1 cellular context compared by ENCODE assay signal in genomic region chr18:32298289-32298688, GRCh38.
A peak's percentile ranks its signal among the peaks of the same experiment; 100 is the strongest.
TF ChIP-seq lines count a peak whose summit lies in the region.

No MANE protein-coding gene starts in this region.

TF ChIP-seq in SK-N-SH, 30 proteins besides CTCF, POLR2A, EP300 and RAD21 (continued from another document):
- TF ChIP-seq REST (IDR thresholded peaks at IDR 0.05; ENCODE audit: low read depth, low read length) (no peak), ELF1 (IDR thresholded peaks at IDR 0.05) (no peak), MEF2A (IDR thresholded peaks at IDR 0.05; ENCODE audit: borderline replicate concordance, low read depth) (no peak), RCOR1 (IDR thresholded peaks at IDR 0.05; ENCODE audit: low read length) (peak; percentile 78; the same call in 1 of the 2 replicates), USF1 (IDR thresholded peaks at IDR 0.05; ENCODE audit: borderline replicate concordance, low read depth) (no peak), POLR2AphosphoS5 (IDR thresholded peaks at IDR 0.05; ENCODE audit: low read depth, low read length) (no peak), SIN3A (IDR thresholded peaks at IDR 0.05; ENCODE audit: borderline replicate concordance, low read depth, low read length) (no peak), FOXM1 (IDR thresholded peaks at IDR 0.05; ENCODE audit: low read depth) (no peak), NFIC (IDR thresholded peaks at IDR 0.05; ENCODE audit: borderline replicate concordance) (no peak), PBX3 (IDR thresholded peaks at IDR 0.05) (no peak; the same call in 1 of the 2 replicates), ZBTB33 (IDR thresholded peaks at IDR 0.05; ENCODE audit: borderline replicate concordance, low read depth) (no peak), TAF1 (IDR thresholded peaks at IDR 0.05; ENCODE audit: borderline replicate concordance, low read depth, low read length) (no peak), TCF12 (IDR thresholded peaks at IDR 0.05) (peak; percentile 83), CHD2 (IDR thresholded peaks at IDR 0.05; ENCODE audit: low read length, partially characterized antibody) (peak; percentile 60), SMC3 (IDR thresholded peaks at IDR 0.05; ENCODE audit: low read depth, low read length) (no peak), RFX5 (IDR thresholded peaks at IDR 0.05; ENCODE audit: low read length) (no peak), FOXJ3 (CRISPR knock-in tag; IDR thresholded peaks at IDR 0.05) (0 out of 2 replicates have a peak, but pooled peaks have one; percentile 31), RXRA (IDR thresholded peaks at IDR 0.05; ENCODE audit: borderline replicate concordance, low read depth) (no peak), USF2 (IDR thresholded peaks at IDR 0.05; ENCODE audit: borderline replicate concordance, low read depth, low read length) (no peak), YY1 (IDR thresholded peaks at IDR 0.05; ENCODE audit: low read depth) (no peak), MAX (IDR thresholded peaks at IDR 0.05; ENCODE audit: low read depth) (no peak)
